ENCODE assay signal across 34 cellular contexts in genomic region chr18:75588412-75588811, GRCh38.
"Had no signal": no experiment of that assay in that cellular context is flagged by ENCODE, and none has a peak within 500 bp of the region (broad histone marks: within the 10 kb centered on the region; RNA-seq: fewer than 3 reads in every experiment).

No MANE protein-coding gene starts in this region.

- H3K4me3 Mint-ChIP-seq: activated CD4-positive, alpha-beta memory T cell treated with anti-CD3 and anti-CD28 coated beads for 36 hours; activated CD4-positive, alpha-beta T cell treated with anti-CD3 and anti-CD28 coated beads for 36 hours; activated CD4-positive, alpha-beta T cell treated with anti-CD3 and anti-CD28 coated beads, Interleukin-2, amount 10 ng/mL, durations not matched to agents 24 days and 14 days; activated CD8-positive, alpha-beta memory T cell treated with anti-CD3 and anti-CD28 coated beads, Interleukin-2, amount 10 ng/mL, durations not matched to agents 7 days and 5 days; activated CD8-positive, alpha-beta T cell treated with anti-CD3 and anti-CD28 coated beads, Interleukin-2, amount 10 ng/mL, durations not matched to agents 7 days and 5 days; activated naive CD4-positive, alpha-beta T cell treated with anti-CD3 and anti-CD28 coated beads for 36 hours; activated naive CD4-positive, alpha-beta T cell treated with anti-CD3 and anti-CD28 coated beads, Interleukin-2, amount 50 U/mL, for 24 hours; activated naive CD8-positive, alpha-beta T cell treated with anti-CD3 and anti-CD28 coated beads for 36 hours; activated naive CD8-positive, alpha-beta T cell treated with anti-CD3 and anti-CD28 coated beads, Interleukin-2, amount 50 U/mL, for 24 hours; activated T-helper 1 cell treated with anti-CD3 and anti-CD28 coated beads, Interleukin-12 subunit alpha, Interleukin-12 subunit beta, Interleukin-2, Interleukin-4 antibody, amounts not matched to agents 30 ng/mL and 10 ng/mL and 1 ng/mL, durations not matched to agents 14 hours and 24 hours and 36 hours; T-helper 17 cell; T-helper 2 cell treated with Interferon-gamma antibody and Interleukin-4, amounts not matched to agents 5 μg/mL and 100 μg/mL, for 36 hours had no signal

- H3K36me3 Mint-ChIP-seq: activated CD4-positive, alpha-beta memory T cell treated with anti-CD3 and anti-CD28 coated beads for 36 hours; activated CD8-positive, alpha-beta memory T cell treated with anti-CD3 and anti-CD28 coated beads, Interleukin-2, amount 10 ng/mL, durations not matched to agents 7 days and 5 days; activated naive CD8-positive, alpha-beta T cell treated with anti-CD3 and anti-CD28 coated beads for 36 hours had no signal

- H3K4me1 ChIP-seq: adrenal gland, body of pancreas, esophagus squamous epithelium, gastroesophageal sphincter had no signal

- H3K27ac Mint-ChIP-seq: activated CD4-positive, alpha-beta memory T cell treated with anti-CD3 and anti-CD28 coated beads for 36 hours; activated CD4-positive, alpha-beta T cell treated with anti-CD3 and anti-CD28 coated beads for 36 hours; activated CD4-positive, alpha-beta T cell treated with anti-CD3 and anti-CD28 coated beads, Interleukin-2, amount 10 ng/mL, durations not matched to agents 24 days and 14 days; activated CD8-positive, alpha-beta memory T cell treated with anti-CD3 and anti-CD28 coated beads, Interleukin-2, amount 10 ng/mL, durations not matched to agents 7 days and 5 days; activated CD8-positive, alpha-beta T cell treated with anti-CD3 and anti-CD28 coated beads, Interleukin-2, amount 10 ng/mL, durations not matched to agents 7 days and 5 days; activated naive CD4-positive, alpha-beta T cell treated with anti-CD3 and anti-CD28 coated beads for 36 hours; activated naive CD4-positive, alpha-beta T cell treated with anti-CD3 and anti-CD28 coated beads, Interleukin-2, amount 50 U/mL, for 24 hours; activated naive CD8-positive, alpha-beta T cell treated with anti-CD3 and anti-CD28 coated beads for 36 hours; activated naive CD8-positive, alpha-beta T cell treated with anti-CD3 and anti-CD28 coated beads, Interleukin-2, amount 50 U/mL, for 24 hours; activated T-helper 1 cell treated with anti-CD3 and anti-CD28 coated beads, Interleukin-12 subunit alpha, Interleukin-12 subunit beta, Interleukin-2, Interleukin-4 antibody, amounts not matched to agents 30 ng/mL and 10 ng/mL and 1 ng/mL, durations not matched to agents 14 hours and 24 hours and 36 hours; activated T-helper 2 cell treated with anti-CD3 and anti-CD28 coated beads, Interferon-gamma antibody, Interleukin-2, Interleukin-4, amounts not matched to agents 10 μg/mL and 5 μg/mL and 100 μg/mL, durations not matched to agents 14 hours and 24 hours and 36 hours; T-helper 17 cell; T-helper 2 cell treated with Interferon-gamma antibody and Interleukin-4, amounts not matched to agents 5 μg/mL and 100 μg/mL, for 36 hours had no signal

- H3K27ac ChIP-seq: adrenal gland, body of pancreas, epithelial cell of prostate, esophagus squamous epithelium, gastroesophageal sphincter, WERI-Rb-1 had no signal

- H3K4me3 ChIP-seq: adrenal gland, body of pancreas, esophagus squamous epithelium, gastroesophageal sphincter had no signal

- H3K4me1 Mint-ChIP-seq: activated CD4-positive, alpha-beta T cell treated with anti-CD3 and anti-CD28 coated beads for 36 hours; activated CD4-positive, alpha-beta T cell treated with anti-CD3 and anti-CD28 coated beads, Interleukin-2, amount 10 ng/mL, durations not matched to agents 24 days and 14 days; activated CD8-positive, alpha-beta memory T cell treated with anti-CD3 and anti-CD28 coated beads, Interleukin-2, amount 10 ng/mL, durations not matched to agents 7 days and 5 days; activated naive CD4-positive, alpha-beta T cell treated with anti-CD3 and anti-CD28 coated beads, Interleukin-2, amount 50 U/mL, for 24 hours; activated naive CD8-positive, alpha-beta T cell treated with anti-CD3 and anti-CD28 coated beads for 36 hours; activated naive CD8-positive, alpha-beta T cell treated with anti-CD3 and anti-CD28 coated beads, Interleukin-2, amount 50 U/mL, for 24 hours; T-helper 17 cell had no signal

- H3K27me3 ChIP-seq: adrenal gland, body of pancreas, esophagus squamous epithelium, gastroesophageal sphincter had no signal

- ATAC-seq: activated CD4-positive, alpha-beta T cell treated with anti-CD3 and anti-CD28 coated beads for 36 hours; activated CD8-positive, alpha-beta memory T cell treated with anti-CD3 and anti-CD28 coated beads, Interleukin-2, amount 10 ng/mL, durations not matched to agents 7 days and 5 days; activated CD8-positive, alpha-beta T cell treated with anti-CD3 and anti-CD28 coated beads, Interleukin-2, amount 10 ng/mL, durations not matched to agents 7 days and 5 days; activated naive CD8-positive, alpha-beta T cell treated with anti-CD3 and anti-CD28 coated beads, Interleukin-2, amount 50 U/mL, for 24 hours; body of pancreas; gastroesophageal sphincter; T-helper 17 cell had no signal

- H3K9me3 ChIP-seq: body of pancreas had no signal

- H3K36me3 ChIP-seq: adrenal gland, esophagus squamous epithelium, gastroesophageal sphincter, WERI-Rb-1 had no signal

- DNase-seq: activated CD4-positive, alpha-beta memory T cell treated with anti-CD3 and anti-CD28 coated beads for 36 hours; activated CD4-positive, alpha-beta T cell treated with anti-CD3 and anti-CD28 coated beads for 36 hours; activated CD4-positive, alpha-beta T cell treated with anti-CD3 and anti-CD28 coated beads, Interleukin-2, amount 10 ng/mL, durations not matched to agents 24 days and 14 days; activated CD4-positive, CD25-positive, alpha-beta regulatory T cell; activated CD4-positive, CD25-positive, alpha-beta regulatory T cell treated with anti-CD3 and anti-CD28 coated beads, Interleukin-2, amount 50 U/mL, for 72 hours; activated CD8-positive, alpha-beta memory T cell treated with anti-CD3 and anti-CD28 coated beads, Interleukin-2, amount 10 ng/mL, durations not matched to agents 7 days and 5 days; activated CD8-positive, alpha-beta memory T cell treated with anti-CD3 and anti-CD28 coated beads, Interleukin-2, amount 50 U/mL, for 4 hours; activated CD8-positive, alpha-beta T cell treated with anti-CD3 and anti-CD28 coated beads, Interleukin-2, amount 10 ng/mL, durations not matched to agents 7 days and 5 days; activated effector memory CD4-positive, alpha-beta T cell treated with anti-CD3 and anti-CD28 coated beads, Interleukin-2, amount 50 U/mL, for 16 hours; activated naive CD4-positive, alpha-beta T cell treated with anti-CD3 and anti-CD28 coated beads for 36 hours; activated naive CD8-positive, alpha-beta T cell treated with anti-CD3 and anti-CD28 coated beads for 36 hours; activated naive CD8-positive, alpha-beta T cell treated with anti-CD3 and anti-CD28 coated beads, Interleukin-2, amount 50 U/mL, for 24 hours; activated T-cell treated with anti-CD3 and anti-CD28 coated beads, Interleukin-2, amount 50 U/mL, for 1 hour; activated T-cell treated with anti-CD3 and anti-CD28 coated beads, Interleukin-2, amount 50 U/mL, for 48 hours; adrenal gland; amygdala; aorta; body of pancreas; caudate nucleus; cortex of kidney; dermis blood vessel endothelial cell; effector CD4-positive, alpha-beta T cell; esophagus squamous epithelium; foreskin melanocyte; T-helper 1 cell; T-helper 17 cell; T1000; WERI-Rb-1 had no signal
